ENCODE assay signal across 23 cellular contexts in the genomic region with DNA sequence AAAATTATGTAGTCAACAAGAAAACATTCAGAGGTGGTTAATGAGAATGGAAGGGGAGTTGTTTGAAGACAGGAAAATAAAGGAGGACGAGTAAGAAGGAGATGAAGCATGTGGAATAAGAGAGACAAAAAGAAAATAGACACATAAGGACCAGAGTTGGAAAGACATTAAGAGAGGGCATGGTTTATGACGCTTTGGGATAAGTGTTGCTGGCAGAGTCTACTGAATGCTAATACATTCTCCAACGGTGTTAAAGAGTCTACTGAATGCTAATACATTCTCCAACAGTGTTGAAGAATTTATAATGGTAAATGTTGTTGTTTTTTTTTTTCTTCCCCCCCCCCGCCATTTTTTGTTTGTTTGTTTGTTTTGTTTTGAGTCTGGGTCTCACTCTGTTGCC. TPM values are rescaled to one million over a fixed set of nuclear protein-coding genes. Genes with fewer than 3 reads are reported as not detected.
"Had no signal": no experiment of that assay in that cellular context is flagged by ENCODE, and none has a peak within 500 bp of the region (broad histone marks: within the 10 kb centered on the region; RNA-seq: fewer than 3 reads in every experiment).

No MANE protein-coding gene starts in this region.

- H3K4me3 ChIP-seq: MG63, SJCRH30 had no signal

- H3K27me3 ChIP-seq: MG63, SJCRH30 had no signal

- DNase-seq: IMR-90, Karpas-422, KG1, MG63, NCI-H1092, NCI-H1105 treated with DMSO at 0.1 percent for 48 hours, NCI-H1417 treated with DMSO at 0.1 percent for 48 hours, NCI-H146, NCI-H1694 treated with DMSO at 0.1 percent for 48 hours, NCI-H1930, NCI-H2081, NCI-H2171, NCI-H226, NCI-H446, NCI-H510A, NCI-H524 treated with DMSO at 0.1 percent for 48 hours, NCI-H69, NCI-H774, RPMI8226, SHP77 treated with DMSO at 0.1 percent for 48 hours, SJCRH30 had no signal

- ATAC-seq: HepG2, SK-N-SH treated with all-trans-retinoic acid at 6 μM for 48 hours had no signal

- H3K36me3 ChIP-seq: MG63, SJCRH30 had no signal

- H3K27ac ChIP-seq: SJCRH30 had no signal

- H3K4me1 ChIP-seq: SJCRH30 had no signal

RNA-seq across cellular contexts. Expression of gene PRKAA2, which starts 13.1 kb away (rescaled TPM):
- total RNA-seq: SJCRH30 had no signal
